19 cellular contexts compared by ENCODE assay signal in genomic region chr10:28578454-28578853, GRCh38.
"Had no signal": no experiment of that assay in that cellular context is flagged by ENCODE, and none has a peak within 500 bp of the region (broad histone marks: within the 10 kb centered on the region; RNA-seq: fewer than 3 reads in every experiment).

No MANE protein-coding gene starts in this region.

- H3K27ac Mint-ChIP-seq: activated CD8-positive, alpha-beta memory T cell treated with anti-CD3 and anti-CD28 coated beads, Interleukin-2, amount 10 ng/mL, durations not matched to agents 7 days and 5 days had no signal

- H3K27ac ChIP-seq: ascending aorta, breast epithelium, dorsolateral prefrontal cortex, gastroesophageal sphincter, heart right ventricle, right atrium auricular region, SK-N-MC, skin epidermis, suprapubic skin, upper lobe of left lung had no signal

- H3K27me3 Mint-ChIP-seq: activated CD8-positive, alpha-beta memory T cell treated with anti-CD3 and anti-CD28 coated beads, Interleukin-2, amount 10 ng/mL, durations not matched to agents 7 days and 5 days had no signal

- DNase-seq: activated CD4-positive, CD25-positive, alpha-beta regulatory T cell treated with anti-CD3 and anti-CD28 coated beads, Interleukin-2, amount 50 U/mL, for 72 hours; activated CD8-positive, alpha-beta memory T cell treated with anti-CD3 and anti-CD28 coated beads, Interleukin-2, amount 10 ng/mL, durations not matched to agents 7 days and 5 days; dorsolateral prefrontal cortex; heart right ventricle; islet precursor cell; posterior cingulate gyrus; stimulated activated CD4-positive, alpha-beta T cell treated with anti-CD3 and anti-CD28 coated beads, Interleukin-4, amount 100 ng/mL, for 4 hours; stimulated activated CD8-positive, alpha-beta memory T cell treated with anti-CD3 and anti-CD28 coated beads, Interleukin-4, amount 100 ng/mL, for 48 hours; stimulated activated naive CD4-positive, alpha-beta T cell treated with Interleukin-2 at 50 U/mL for 16 hours; T-helper 9 cell; upper lobe of left lung had no signal

- H3K27me3 ChIP-seq: ascending aorta, breast epithelium, dorsolateral prefrontal cortex, gastroesophageal sphincter, heart right ventricle, right atrium auricular region, suprapubic skin, upper lobe of left lung had no signal

- H3K4me3 Mint-ChIP-seq: activated CD8-positive, alpha-beta memory T cell treated with anti-CD3 and anti-CD28 coated beads, Interleukin-2, amount 10 ng/mL, durations not matched to agents 7 days and 5 days had no signal

- H3K9me3 ChIP-seq: ascending aorta, breast epithelium, gastroesophageal sphincter, heart right ventricle, right atrium auricular region, suprapubic skin, upper lobe of left lung had no signal

- ATAC-seq: activated CD8-positive, alpha-beta memory T cell treated with anti-CD3 and anti-CD28 coated beads, Interleukin-2, amount 10 ng/mL, durations not matched to agents 7 days and 5 days; gastroesophageal sphincter; left lobe of liver had no signal
